Comparison of ENCODE assay signal across 20 cellular contexts in the genomic region with DNA sequence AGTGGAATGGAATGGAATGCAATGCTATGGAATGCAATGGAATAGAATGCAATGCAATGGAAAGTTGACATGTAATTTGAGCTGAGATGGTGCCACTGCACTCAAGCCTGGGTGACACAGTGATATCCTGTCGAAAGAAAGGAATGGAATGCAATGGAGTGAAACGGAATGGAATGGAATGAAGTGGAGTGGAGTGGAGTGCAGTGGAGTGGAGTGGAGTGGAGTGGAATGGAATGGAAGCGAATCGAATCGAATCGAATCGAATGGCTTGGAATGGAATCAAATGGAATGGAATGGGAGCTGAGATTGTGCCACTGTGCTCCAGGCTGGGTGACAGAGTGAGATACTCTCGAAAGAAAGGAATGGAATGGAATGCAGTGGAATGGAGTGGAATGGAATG. TPM values are rescaled to one million over a fixed set of nuclear protein-coding genes. Genes with fewer than 3 reads are reported as not detected.
"Had no signal": no experiment of that assay in that cellular context is flagged by ENCODE, and none has a peak within 500 bp of the region (broad histone marks: within the 10 kb centered on the region; RNA-seq: fewer than 3 reads in every experiment).

No MANE protein-coding gene starts in this region.

RNA-seq across cellular contexts. Expression of gene ZNF716, which starts 45.1 kb away (rescaled TPM):
- total RNA-seq: activated naive CD4-positive, alpha-beta T cell treated with anti-CD3 and anti-CD28 coated beads for 36 hours; activated naive CD4-positive, alpha-beta T cell treated with anti-CD3 and anti-CD28 coated beads, Interleukin-2, amount 50 U/mL, for 72 hours; activated naive CD8-positive, alpha-beta T cell treated with anti-CD3 and anti-CD28 coated beads for 36 hours; activated naive CD8-positive, alpha-beta T cell treated with anti-CD3 and anti-CD28 coated beads, Interleukin-2, amount 10 ng/mL, durations not matched to agents 7 days and 5 days; activated T-cell treated with anti-CD3 and anti-CD28 coated beads, Interleukin-2, amount 50 U/mL, for 4 hours; activated T-cell treated with anti-CD3 and anti-CD28 coated beads, Interleukin-2, amount 50 U/mL, for 72 hours; activated T-helper 1 cell treated with anti-CD3 and anti-CD28 coated beads, Interleukin-12 subunit alpha, Interleukin-12 subunit beta, Interleukin-2, Interleukin-4 antibody, amounts not matched to agents 30 ng/mL and 10 ng/mL and 1 ng/mL, durations not matched to agents 14 hours and 24 hours and 36 hours; activated T-helper 17 cell treated with anti-CD3 and anti-CD28 coated beads, Interleukin-2, amount 50 U/mL, for 72 hours; activated T-helper 2 cell treated with anti-CD3 and anti-CD28 coated beads, Interferon-gamma antibody, Interleukin-2, Interleukin-4, amounts not matched to agents 10 μg/mL and 5 μg/mL and 100 μg/mL, durations not matched to agents 14 hours and 24 hours and 36 hours; adrenal gland; ascending aorta; astrocyte; body of pancreas; breast epithelium; bronchial epithelial cell; cardiac muscle cell; cardiac septum; cerebellum; chondrocyte had no signal
- polyA plus RNA-seq: adipose tissue, adrenal gland, cardiac muscle cell had no signal
